In the genomic region with DNA sequence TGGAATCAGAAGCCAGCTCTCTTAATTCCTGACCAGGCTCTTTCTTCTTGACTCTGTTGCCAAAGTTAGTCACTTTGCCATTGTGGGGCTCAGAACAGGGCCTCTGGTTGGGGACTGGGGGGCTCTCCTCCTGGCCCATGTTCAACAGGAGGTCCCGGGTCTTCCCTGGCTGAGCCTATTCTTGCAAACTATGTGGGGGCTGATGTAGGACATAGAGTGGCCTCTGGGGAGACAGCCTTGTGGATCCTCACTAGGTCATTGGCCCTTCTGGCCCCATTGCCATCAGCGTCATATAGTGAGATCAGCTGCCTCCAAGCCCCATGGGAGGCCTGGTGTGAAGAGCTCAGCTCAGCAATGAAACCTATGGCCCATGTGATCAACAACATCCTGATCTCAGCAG, we compare ENCODE assay signal across 18 cellular contexts.
"Had no signal": no experiment of that assay in that cellular context is flagged by ENCODE, and none has a peak within 500 bp of the region (broad histone marks: within the 10 kb centered on the region; RNA-seq: fewer than 3 reads in every experiment).

No MANE protein-coding gene starts in this region.

- H3K4me3 ChIP-seq: lower lobe of right lung, right lobe of liver, suprapubic skin, upper lobe of left lung had no signal

- H3K27ac ChIP-seq: lower lobe of right lung, right lobe of liver, suprapubic skin, upper lobe of left lung had no signal

- H3K9me3 ChIP-seq: lower lobe of right lung, right lobe of liver, suprapubic skin, upper lobe of left lung had no signal

- H3K9me3 Mint-ChIP-seq: activated T-cell treated with anti-CD3 and anti-CD28 coated beads, Interleukin-2, amount 50 U/mL, for 4 hours; dendritic cell treated with granulocyte-macrophage colony-stimulating factor and Interleukin-4, amounts not matched to agents 40 ng/mL and 50 ng/mL, for 4 days; effector memory CD8-positive, alpha-beta T cell had no signal

- DNase-seq: activated CD4-positive, alpha-beta T cell treated with anti-CD3 and anti-CD28 coated beads, Interleukin-2, amount 50 U/mL, for 4 hours; activated CD4-positive, CD25-positive, alpha-beta regulatory T cell treated with anti-CD3 and anti-CD28 coated beads, Interleukin-2, amount 50 U/mL, for 72 hours; activated gamma-delta T cell; activated T-cell treated with anti-CD3 and anti-CD28 coated beads, Interleukin-2, amount 50 U/mL, for 4 hours; amniotic stem cell; cerebellar nuclear complex; effector memory CD8-positive, alpha-beta T cell; foreskin melanocyte; left cardiac atrium; lower lobe of right lung; midbrain; T-cell had no signal

- H3K27ac Mint-ChIP-seq: activated naive CD8-positive, alpha-beta T cell; brain; dendritic cell treated with granulocyte-macrophage colony-stimulating factor and Interleukin-4, amounts not matched to agents 40 ng/mL and 50 ng/mL, for 4 days; effector memory CD8-positive, alpha-beta T cell; T-cell had no signal

- H3K4me3 Mint-ChIP-seq: activated naive CD8-positive, alpha-beta T cell; activated T-cell treated with anti-CD3 and anti-CD28 coated beads, Interleukin-2, amount 50 U/mL, for 4 hours; brain; dendritic cell treated with granulocyte-macrophage colony-stimulating factor and Interleukin-4, amounts not matched to agents 40 ng/mL and 50 ng/mL, for 4 days; effector memory CD8-positive, alpha-beta T cell; T-cell had no signal

- ATAC-seq: effector memory CD8-positive, alpha-beta T cell; right lobe of liver; T-cell had no signal

- H3K36me3 ChIP-seq: lower lobe of right lung, right lobe of liver, suprapubic skin, upper lobe of left lung had no signal
